Comparison of ENCODE assay signal across 14 cellular contexts in the genomic region with DNA sequence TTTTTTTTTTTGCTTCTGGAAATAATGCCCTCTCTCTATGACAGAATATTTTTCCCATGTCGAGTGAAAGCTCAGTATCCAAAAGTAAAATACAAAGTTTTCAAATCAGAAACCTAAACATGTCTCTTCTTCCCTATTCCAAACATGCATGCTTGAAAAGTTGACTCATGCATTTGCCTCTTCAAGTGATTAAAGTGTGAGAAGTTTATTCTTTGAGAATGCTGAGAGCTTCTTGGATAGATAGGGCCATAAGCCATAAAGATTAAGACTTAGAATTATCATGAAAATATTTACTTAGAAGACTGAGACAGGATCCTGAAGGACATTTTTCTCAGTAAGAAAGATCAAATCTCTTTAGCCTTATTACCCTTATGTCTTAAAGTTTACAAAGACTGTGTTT.
"Had no signal": no experiment of that assay in that cellular context is flagged by ENCODE, and none has a peak within 500 bp of the region (broad histone marks: within the 10 kb centered on the region; RNA-seq: fewer than 3 reads in every experiment).

No MANE protein-coding gene starts in this region.

- H3K27me3 Mint-ChIP-seq: natural killer cell treated with Interleukin-12 subunit alpha and Interleukin-12 subunit beta and Interleukin-15 and Interleukin-18, amount 100 ng/mL, for 72 hours; T-helper 17 cell had no signal

- DNase-seq: activated CD4-positive, alpha-beta T cell treated with anti-CD3 and anti-CD28 coated beads for 1 hour; activated effector memory CD4-positive, alpha-beta T cell treated with anti-CD3 and anti-CD28 coated beads, Interleukin-2, amount 50 U/mL, for 16 hours; activated naive CD4-positive, alpha-beta T cell treated with anti-CD3 and anti-CD28 coated beads, Interleukin-2, amount 50 U/mL, for 16 hours; activated T-cell treated with anti-CD3 and anti-CD28 coated beads, Interleukin-2, amount 50 U/mL, for 72 hours; dermis blood vessel endothelial cell; effector memory CD4-positive, alpha-beta T cell; esophagus squamous epithelium; nucleus accumbens; stimulated activated CD4-positive, alpha-beta T cell treated with anti-CD3 and anti-CD28 coated beads, Interleukin-2, amount 100 ng/mL, for 24 hours; stimulated activated naive CD4-positive, alpha-beta T cell treated with Interleukin-2 at 50 U/mL for 16 hours; T-helper 17 cell; tibial artery; WERI-Rb-1 had no signal

- H3K27me3 ChIP-seq: esophagus squamous epithelium, tibial artery had no signal

- H3K9me3 Mint-ChIP-seq: natural killer cell treated with Interleukin-12 subunit alpha and Interleukin-12 subunit beta and Interleukin-15 and Interleukin-18, amount 100 ng/mL, for 72 hours had no signal

- ATAC-seq: activated T-cell treated with anti-CD3 and anti-CD28 coated beads, Interleukin-2, amount 50 U/mL, for 72 hours; natural killer cell treated with Interleukin-12 subunit alpha and Interleukin-12 subunit beta and Interleukin-15 and Interleukin-18, amount 100 ng/mL, for 72 hours; T-helper 17 cell had no signal

- H3K27ac ChIP-seq: esophagus squamous epithelium, tibial artery, WERI-Rb-1 had no signal

- H3K27ac Mint-ChIP-seq: activated T-cell treated with anti-CD3 and anti-CD28 coated beads, Interleukin-2, amount 50 U/mL, for 72 hours; natural killer cell treated with Interleukin-12 subunit alpha and Interleukin-12 subunit beta and Interleukin-15 and Interleukin-18, amount 100 ng/mL, for 72 hours; T-helper 17 cell had no signal

- H3K4me1 ChIP-seq: esophagus squamous epithelium, tibial artery had no signal

- H3K4me3 Mint-ChIP-seq: activated T-cell treated with anti-CD3 and anti-CD28 coated beads, Interleukin-2, amount 50 U/mL, for 72 hours; natural killer cell treated with Interleukin-12 subunit alpha and Interleukin-12 subunit beta and Interleukin-15 and Interleukin-18, amount 100 ng/mL, for 72 hours; T-helper 17 cell had no signal

- H3K4me3 ChIP-seq: esophagus squamous epithelium, tibial artery had no signal

- H3K9me3 ChIP-seq: esophagus squamous epithelium, tibial artery had no signal
